In genomic region chr2:38966006-38966405, GRCh38 we compare ENCODE assay signal across 23 cellular contexts.
DNase-seq lines count a peak whose midpoint lies in the region; TF ChIP-seq lines count a peak whose summit lies in the region.
"Had no signal": no experiment of that assay in that cellular context is flagged by ENCODE, and none has a peak within 500 bp of the region (broad histone marks: within the 10 kb centered on the region; RNA-seq: fewer than 3 reads in every experiment).

No MANE protein-coding gene starts in this region.

- peak overlapping the region; percentile 32 for H2AFZ ChIP-seq in neuronal stem cell (ENCODE audit: low read length)
- H2AFZ ChIP-seq: GM23248 had no signal

- no peaks in the 10 kb centered on the region for H3K36me3 ChIP-seq in neuronal stem cell (replicated peaks in 1 of 2; ENCODE audit: control insufficient read depth in 2 of 2, insufficient read depth in 2 of 2, low read length in 2 of 2)
- H3K36me3 ChIP-seq: BE2C; BLaER1 treated with 17β-estradiol and CSF1 and Interleukin-3, amounts not matched to agents 10 nM and 100 nM; HAP-1 had no signal

- no peak overlapping the region for H4K8ac ChIP-seq in neuronal stem cell (ENCODE audit: low read depth, low read length)

- H3K4me3 ChIP-seq in neuronal stem cell (ENCODE audit: low read length in 2 of 2): no peak overlapping the region
- no peak overlapping the region for H3K4me3 ChIP-seq in foreskin fibroblast (ENCODE audit: low read depth in 1 of 2, low read length in 2 of 2)
- H3K4me3 ChIP-seq: A549; BLaER1 treated with 17β-estradiol and CSF1 and Interleukin-3, amounts not matched to agents 10 nM and 100 nM; GM23248; HAP-1 had no signal

- H3K23ac ChIP-seq in neuronal stem cell (ENCODE audit: low read depth, low read length, poor library complexity): no peak overlapping the region

- peaks cover 15% of the 10 kb centered on the region for H3K4me1 Mint-ChIP-seq in nephron progenitor cell

- TF ChIP-seq CTCF in nephron progenitor cell (IDR thresholded peaks at IDR 0.05) (no peak), foreskin fibroblast (IDR thresholded peaks at IDR 0.05; ENCODE audit: low read depth, low read length) (no peak)

- H2AK5ac ChIP-seq in neuronal stem cell (ENCODE audit: low read depth, low read length): no peak overlapping the region

- H3K4ac ChIP-seq in neuronal stem cell (ENCODE audit: low read length): no peak overlapping the region

- no peak overlapping the region for H3K9ac ChIP-seq in neuronal stem cell (ENCODE audit: low read depth, low read length, poor library complexity)
- H3K9ac ChIP-seq: BLaER1 treated with 17β-estradiol and CSF1 and Interleukin-3, amounts not matched to agents 10 nM and 100 nM; GM23248 had no signal

- H2BK5ac ChIP-seq in neuronal stem cell (ENCODE audit: low read length): no peak overlapping the region

- no peak overlapping the region for H2BK12ac ChIP-seq in neuronal stem cell (ENCODE audit: low read length)

- DNase-seq in RPMI7951 (ENCODE audit: low read depth) (peak; percentile 13), epidermal melanocyte (ENCODE audit: insufficient read length, low spot score) (peak; percentile 42), nephron progenitor cell (no peak), neuronal stem cell (ENCODE audit: low spot score) (no peak), foreskin fibroblast (no peak), dermis blood vessel endothelial cell (no peak), NOMO-1 treated with dmso at 0.1 percent for 144 hours (lab: John Stamatoyannopoulos, UW; ENCODE audit: unreplicated experiment) (no peak)
- DNase-seq: 8988T; ACHN; AML-193; BE2C; CD4-positive, alpha-beta T cell; CD8-positive, alpha-beta memory T cell; DMS 273 treated with DMSO at 0.1 percent for 48 hours; DMS53; DMS79 treated with DMSO at 0.1 percent for 48 hours; GF-D8; GM23248; HFFc6 had no signal

- no peak overlapping the region for H4K91ac ChIP-seq in neuronal stem cell (ENCODE audit: low read depth, low read length, poor library complexity)

- no peak overlapping the region for H3K18ac ChIP-seq in neuronal stem cell (ENCODE audit: low read length)

- no peaks in the 10 kb centered on the region for H3K9me3 ChIP-seq in neuronal stem cell (replicated peaks in 1 of 2; ENCODE audit: control insufficient read depth in 2 of 2, insufficient read depth in 1 of 2, low read depth in 1 of 2, low read length in 2 of 2)
- H3K9me3 ChIP-seq: A549, BE2C, HAP-1 had no signal

- H3K4me3 Mint-ChIP-seq in nephron progenitor cell: no peak overlapping the region
- H3K4me3 Mint-ChIP-seq: CD14-positive monocyte; CD4-positive, alpha-beta T cell; CD8-positive, alpha-beta memory T cell; HFFc6 had no signal

- WGBS in neuronal stem cell (ENCODE audit: extremely low coverage in 2 of 2, insufficient read length in 2 of 2, insufficient replicate concordance in 1 of 2), 2 donors: no CpG with 5 or more reads among the region's 5 CpGs

- no peaks in the 10 kb centered on the region for H3K79me1 ChIP-seq in neuronal stem cell (ENCODE audit: low read depth, low read length)

- H3K4me1 ChIP-seq in neuronal stem cell (ENCODE audit: control insufficient read depth in 2 of 2, insufficient read depth in 1 of 2, low read depth in 1 of 2, low read length in 2 of 2): no peaks in the 10 kb centered on the region
- H3K4me1 ChIP-seq: A549, BE2C, HAP-1 had no signal

- no peaks in the 10 kb centered on the region for H3K36me3 Mint-ChIP-seq in nephron progenitor cell (ENCODE audit: low read depth)
- H3K36me3 Mint-ChIP-seq: CD14-positive monocyte had no signal

- peaks cover 4% of the 10 kb centered on the region for H3K27me3 Mint-ChIP-seq in nephron progenitor cell (ENCODE audit: low read depth, poor library complexity)

- no peaks in the 10 kb centered on the region for H3K27me3 ChIP-seq in neuronal stem cell (ENCODE audit: control insufficient read depth in 3 of 3, insufficient read depth in 3 of 3, low read depth in 1 of 3, low read length in 3 of 3)
- H3K27me3 ChIP-seq: BE2C; BLaER1 treated with 17β-estradiol and CSF1 and Interleukin-3, amounts not matched to agents 10 nM and 100 nM had no signal

- H3K4me2 ChIP-seq in neuronal stem cell (ENCODE audit: insufficient read depth, low read length, poor library complexity, severe bottlenecking): no peak overlapping the region
- H3K4me2 ChIP-seq: A549; BLaER1 treated with 17β-estradiol and CSF1 and Interleukin-3, amounts not matched to agents 10 nM and 100 nM had no signal

- H3K27ac Mint-ChIP-seq in nephron progenitor cell: peak overlapping the region; percentile 91
- H3K27ac Mint-ChIP-seq: CD14-positive monocyte; CD4-positive, alpha-beta T cell; CD8-positive, alpha-beta memory T cell; HFFc6 had no signal

- H3K9me3 Mint-ChIP-seq in nephron progenitor cell: peaks cover 3% of the 10 kb centered on the region
- H3K9me3 Mint-ChIP-seq: CD4-positive, alpha-beta T cell; CD8-positive, alpha-beta memory T cell; HFFc6 had no signal

- no peak overlapping the region for H2BK15ac ChIP-seq in neuronal stem cell (ENCODE audit: low read length)

- H2BK120ac ChIP-seq in neuronal stem cell (ENCODE audit: low read depth, low read length): no peak overlapping the region

- H3K14ac ChIP-seq in neuronal stem cell (ENCODE audit: low read length): no peak overlapping the region

- H3K27ac ChIP-seq in neuronal stem cell (replicated peaks; ENCODE audit: low read length): no peak overlapping the region
- H3K27ac ChIP-seq: A549; BLaER1 treated with 17β-estradiol and CSF1 and Interleukin-3, amounts not matched to agents 10 nM and 100 nM; GM23248 had no signal

Comparison
In these comparisons a context has a peak if more than half of its experiments do, and no peak if none do; other contexts are left out.
1. DNase-seq: peak in RPMI7951 (single experiment) and epidermal melanocyte (single experiment); none in nephron progenitor cell (single experiment), neuronal stem cell (single experiment), foreskin fibroblast (0 of 2), dermis blood vessel endothelial cell (single experiment) and NOMO-1 treated with dmso at 0.1 percent for 144 hours (single experiment).